ENCODE assay signal across 10 cellular contexts in genomic region chr1:228456252-228457016, GRCh38. TPM values are rescaled to one million over a fixed set of nuclear protein-coding genes. Genes with fewer than 3 reads are reported as not detected.
DNase-seq lines count a peak whose midpoint lies in the region; ATAC-seq and TF ChIP-seq lines count a peak whose summit lies in the region.
"Had no signal": no experiment of that assay in that cellular context is flagged by ENCODE, and none has a peak within 500 bp of the region (broad histone marks: within the 10 kb centered on the region; RNA-seq: fewer than 3 reads in every experiment).

No MANE protein-coding gene starts in this region.

- peaks cover 26% of the 10 kb centered on the region for H3K4me1 Mint-ChIP-seq in activated CD4-positive, alpha-beta T cell treated with anti-CD3 and anti-CD28 coated beads for 36 hours
- peaks cover 30% of the 10 kb centered on the region for H3K4me1 Mint-ChIP-seq in activated CD4-positive, alpha-beta memory T cell treated with anti-CD3 and anti-CD28 coated beads for 36 hours (ENCODE audit: low read depth)
- H3K4me1 Mint-ChIP-seq in stimulated activated memory B cell treated with anti-CD40 and anti-IgM and Interleukin-4, amounts not matched to agents 10 μg/mL and 1 μg/mL and 100 μg/mL, for 72 hours, result peaks cover 33% of the 10 kb centered on the region

- TF ChIP-seq CTCF in foreskin fibroblast (IDR thresholded peaks at IDR 0.05; ENCODE audit: low read depth, low read length), result no peak

- ATAC-seq in activated CD4-positive, alpha-beta T cell treated with anti-CD3 and anti-CD28 coated beads for 36 hours, result no peak
- no peak for ATAC-seq in stimulated activated memory B cell treated with anti-CD40 and anti-IgM and Interleukin-4, amounts not matched to agents 10 μg/mL and 1 μg/mL and 100 μg/mL, for 72 hours
- no peak for ATAC-seq in HG02798 (IDR thresholded peaks at IDR 0.05; ENCODE audit: poor library complexity, unreplicated experiment)
- ATAC-seq in HG03097 (IDR thresholded peaks at IDR 0.05; ENCODE audit: low FRiP score, unreplicated experiment), result no peak

- H3K36me3 Mint-ChIP-seq in activated CD4-positive, alpha-beta T cell treated with anti-CD3 and anti-CD28 coated beads for 36 hours (ENCODE audit: low read depth), result peaks cover 12% of the 10 kb centered on the region
- H3K36me3 Mint-ChIP-seq in activated CD4-positive, alpha-beta memory T cell treated with anti-CD3 and anti-CD28 coated beads for 36 hours, result peaks cover 13% of the 10 kb centered on the region
- peaks cover 7% of the 10 kb centered on the region for H3K36me3 Mint-ChIP-seq in stimulated activated memory B cell treated with anti-CD40 and anti-IgM and Interleukin-4, amounts not matched to agents 10 μg/mL and 1 μg/mL and 100 μg/mL, for 72 hours

- peak overlapping the region; percentile 75 for H3K4me3 ChIP-seq in foreskin fibroblast (ENCODE audit: low read depth in 1 of 2, low read length in 2 of 2)

- no peak for DNase-seq in activated CD4-positive, alpha-beta T cell treated with anti-CD3 and anti-CD28 coated beads for 36 hours
- no peak for DNase-seq in activated CD4-positive, alpha-beta T cell treated with anti-CD3 and anti-CD28 coated beads, Interleukin-2, amount 50 U/mL, for 1 hour
- DNase-seq in activated CD4-positive, alpha-beta memory T cell treated with anti-CD3 and anti-CD28 coated beads for 36 hours, result no peak
- DNase-seq in foreskin fibroblast, result no peak
- no peak for DNase-seq in NCI-H187 (lab: John Stamatoyannopoulos, UW)
- DNase-seq: AML-193, NCI-H226 had no signal

- POLR2A ChIA-PET in activated CD4-positive, alpha-beta T cell treated with anti-CD3 and anti-CD28 coated beads for 36 hours (lab: Charles Lee), result interaction anchor here (0.6 kb wide), 1 partner anchor 80 kb away, joined by 3 read pairs; no protein-coding TSS in a partner anchor
- POLR2A ChIA-PET in activated CD4-positive, alpha-beta memory T cell treated with anti-CD3 and anti-CD28 coated beads for 36 hours (lab: Charles Lee), result interaction anchor here (1.3 to 3.5 kb wide), 2 partner anchors 10 to 51 kb away, joined by 10 to 33 read pairs; partner anchors contain the start of gene TRIM11

- CTCF ChIA-PET in activated CD4-positive, alpha-beta T cell treated with anti-CD3 and anti-CD28 coated beads for 36 hours (lab: Charles Lee), result interaction anchor here (0.5 to 3.1 kb wide), 7 partner anchors 9 to 989 kb away, joined by 3 to 10 read pairs (median 4); no protein-coding TSS in a partner anchor
- CTCF ChIA-PET in activated CD4-positive, alpha-beta memory T cell treated with anti-CD3 and anti-CD28 coated beads for 36 hours (lab: Charles Lee), result interaction anchor here (0.6 to 1.1 kb wide), 3 partner anchors 15 to 46 kb away, joined by 3 read pairs; no protein-coding TSS in a partner anchor

- H3K4me3 Mint-ChIP-seq in activated CD4-positive, alpha-beta T cell treated with anti-CD3 and anti-CD28 coated beads for 36 hours, result peak overlapping the region; percentile 88
- peak overlapping the region; percentile 98 for H3K4me3 Mint-ChIP-seq in activated CD4-positive, alpha-beta memory T cell treated with anti-CD3 and anti-CD28 coated beads for 36 hours
- H3K4me3 Mint-ChIP-seq in stimulated activated memory B cell treated with anti-CD40 and anti-IgM and Interleukin-4, amounts not matched to agents 10 μg/mL and 1 μg/mL and 100 μg/mL, for 72 hours, result peak overlapping the region; percentile 92

- no peaks in the 10 kb centered on the region for H3K27me3 Mint-ChIP-seq in activated CD4-positive, alpha-beta T cell treated with anti-CD3 and anti-CD28 coated beads for 36 hours
- H3K27me3 Mint-ChIP-seq in activated CD4-positive, alpha-beta memory T cell treated with anti-CD3 and anti-CD28 coated beads for 36 hours, result peaks cover 1% of the 10 kb centered on the region
- H3K27me3 Mint-ChIP-seq in stimulated activated memory B cell treated with anti-CD40 and anti-IgM and Interleukin-4, amounts not matched to agents 10 μg/mL and 1 μg/mL and 100 μg/mL, for 72 hours, result peaks cover 8% of the 10 kb centered on the region

- intact Hi-C loops in activated CD4-positive, alpha-beta T cell treated with anti-CD3 and anti-CD28 coated beads for 36 hours (cut with DNase I, micrococcal nuclease), result loop anchor here (1.0 to 10.0 kb wide), 9 partner anchors 30 to 1048 kb away; partner anchors contain the start of genes TRIM11 (in 2 of the 2), ARF1 (in 1 of the 2), GUK1 (in 1 of the 2) and NUP133 (in 1 of the 2)
- intact Hi-C loops in activated CD4-positive, alpha-beta memory T cell treated with anti-CD3 and anti-CD28 coated beads for 36 hours (cut with micrococcal nuclease), result loop anchor here (1.0 to 5.0 kb wide), 3 partner anchors 9 to 179 kb away; no protein-coding TSS in a partner anchor

- H3K27ac Mint-ChIP-seq in activated CD4-positive, alpha-beta T cell treated with anti-CD3 and anti-CD28 coated beads for 36 hours, result peak overlapping the region; percentile 96
- H3K27ac Mint-ChIP-seq in activated CD4-positive, alpha-beta memory T cell treated with anti-CD3 and anti-CD28 coated beads for 36 hours, result peak overlapping the region; percentile 94
- peak overlapping the region; percentile 88 for H3K27ac Mint-ChIP-seq in stimulated activated memory B cell treated with anti-CD40 and anti-IgM and Interleukin-4, amounts not matched to agents 10 μg/mL and 1 μg/mL and 100 μg/mL, for 72 hours

- no peaks in the 10 kb centered on the region for H3K9me3 Mint-ChIP-seq in activated CD4-positive, alpha-beta T cell treated with anti-CD3 and anti-CD28 coated beads for 36 hours (ENCODE audit: low read depth)
- H3K9me3 Mint-ChIP-seq in activated CD4-positive, alpha-beta memory T cell treated with anti-CD3 and anti-CD28 coated beads for 36 hours, result no peaks in the 10 kb centered on the region
- H3K9me3 Mint-ChIP-seq in stimulated activated memory B cell treated with anti-CD40 and anti-IgM and Interleukin-4, amounts not matched to agents 10 μg/mL and 1 μg/mL and 100 μg/mL, for 72 hours, result no peaks in the 10 kb centered on the region

RNA-seq across cellular contexts. Expression of gene RNF187, which starts 30.7 kb away (rescaled TPM):
- 100 to 1,000 TPM; 114 to 155 TPM for total RNA-seq in activated CD4-positive, alpha-beta T cell treated with anti-CD3 and anti-CD28 coated beads for 36 hours
- 100 to 1,000 TPM; 110 to 112 TPM for total RNA-seq in activated CD4-positive, alpha-beta memory T cell treated with anti-CD3 and anti-CD28 coated beads for 36 hours

RNA-seq across cellular contexts. Expression of gene TRIM17, which starts 39.8 kb away (rescaled TPM):
- total RNA-seq in activated CD4-positive, alpha-beta T cell treated with anti-CD3 and anti-CD28 coated beads for 36 hours, result 1 to 10 TPM; 1.2 to 1.3 TPM
- 1 to 10 TPM; 1.5 to 1.6 TPM for total RNA-seq in activated CD4-positive, alpha-beta memory T cell treated with anti-CD3 and anti-CD28 coated beads for 36 hours

RNA-seq across cellular contexts. Expression of gene TRIM11, which starts 49.8 kb away (rescaled TPM):
- total RNA-seq in activated CD4-positive, alpha-beta T cell treated with anti-CD3 and anti-CD28 coated beads for 36 hours, result 10 to 100 TPM; 27.0 to 33.3 TPM
- total RNA-seq in activated CD4-positive, alpha-beta memory T cell treated with anti-CD3 and anti-CD28 coated beads for 36 hours, result 10 to 100 TPM; 33.6 to 34.9 TPM
